ENCODE assay signal across 17 cellular contexts in the genomic region with DNA sequence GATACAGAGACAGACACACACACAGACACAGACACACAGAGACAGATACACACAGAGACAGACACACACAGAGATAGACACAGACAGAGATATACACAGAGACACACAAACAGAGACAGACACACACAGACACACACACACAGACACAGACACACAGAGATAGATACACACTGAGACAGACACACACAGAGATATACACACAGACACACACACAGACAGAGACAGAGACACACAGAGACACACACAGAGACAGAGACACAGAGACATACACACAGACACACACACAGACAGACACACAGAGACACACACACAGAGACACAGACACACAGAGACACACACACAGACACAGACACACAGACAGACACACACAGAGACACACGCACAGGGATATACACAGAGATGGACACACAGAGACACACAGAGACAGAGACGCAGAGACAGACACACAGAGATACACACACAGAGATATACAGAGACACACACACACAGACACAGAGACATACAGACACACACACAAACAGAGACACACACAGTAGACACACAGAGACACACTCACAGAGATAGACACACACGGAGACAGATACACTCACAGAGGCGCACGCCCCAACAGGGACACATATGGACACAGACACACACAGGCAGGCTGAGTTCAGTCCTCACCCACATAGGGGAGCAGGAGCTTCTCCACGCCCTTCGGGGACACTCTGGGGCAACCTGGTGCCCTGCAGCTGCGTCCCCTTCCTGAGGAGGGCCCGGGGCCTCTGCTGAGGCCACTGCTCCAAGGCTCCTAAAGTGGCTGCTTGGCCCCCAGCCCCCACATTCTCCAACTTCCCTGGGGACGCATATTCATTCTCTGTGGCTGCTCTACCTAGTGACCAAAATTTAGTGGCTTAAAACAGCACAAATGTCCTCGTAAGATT. TPM values are rescaled to one million over a fixed set of nuclear protein-coding genes. Genes with fewer than 3 reads are reported as not detected.
A peak's percentile ranks its signal among the peaks of the same experiment; 100 is the strongest.
DNase-seq lines count a peak whose midpoint lies in the region; ATAC-seq, FAIRE-seq and TF ChIP-seq lines count a peak whose summit lies in the region.
"Had no signal": no experiment of that assay in that cellular context is flagged by ENCODE, and none has a peak within 500 bp of the region (broad histone marks: within the 10 kb centered on the region; RNA-seq: fewer than 3 reads in every experiment).

No MANE protein-coding gene starts in this region.

- TF ChIP-seq POLR2A in K562 (conservative IDR thresholded peaks at IDR 0.05), result no peak
- no peak for TF ChIP-seq POLR2A in suprapubic skin (IDR thresholded peaks at IDR 0.05)

- 79% methylated on average over 9 of the region's 11 CpGs for WGBS in K562 (ENCODE audit: insufficient coverage, low coverage, missing lambda C conversion rate)
- WGBS in neuronal stem cell (ENCODE audit: extremely low coverage in 2 of 2, insufficient read length in 2 of 2, insufficient replicate concordance in 1 of 2), 2 donors, result no CpG with 5 or more reads among the region's 11 CpGs
- 85% methylated on average over 9 of the region's 11 CpGs for WGBS in suprapubic skin
- WGBS in pancreas, 2 donors, result 83 to 85% methylated on average over 11 of the region's 11 CpGs

- H3F3A ChIP-seq in GM23338 (replicated peaks; ENCODE audit: low read depth), result no peaks in the 10 kb centered on the region

- CTCF ChIA-PET in K562 (lab: Yijun Ruan, JAX; ENCODE audit: low intra/inter-chr PET ratio), result no interaction called here

- H3K36me3 ChIP-seq in BLaER1 (no peaks in the 10 kb centered on the region), GM23338 (ENCODE audit: insufficient read depth) (no peaks in the 10 kb centered on the region), K562 (ENCODE audit: control insufficient read depth, insufficient read depth, low read length) (no peaks in the 10 kb centered on the region), neuronal stem cell (replicated peaks in 1 of 2; ENCODE audit: control insufficient read depth in 2 of 2, insufficient read depth in 2 of 2, low read length in 2 of 2) (no peaks in the 10 kb centered on the region), suprapubic skin (no peaks in the 10 kb centered on the region), pancreas (no peaks in the 10 kb centered on the region)
- no peaks in the 10 kb centered on the region for H3K36me3 ChIP-seq in effector memory CD4-positive, alpha-beta T cell (ENCODE audit: control insufficient read depth, insufficient read depth, low read length)

- H3K4me2 ChIP-seq in BLaER1, result peak overlapping the region; percentile 62
- H3K4me2 ChIP-seq in GM23338, result no peak overlapping the region
- H3K4me2 ChIP-seq in K562 (ENCODE audit: insufficient read depth, low read length), result peak overlapping the region; percentile 89
- H3K4me2 ChIP-seq in neuronal stem cell (ENCODE audit: insufficient read depth, low read length, poor library complexity, severe bottlenecking), result no peak overlapping the region

- H2BK120ac ChIP-seq in neuronal stem cell (ENCODE audit: low read depth, low read length), result no peak overlapping the region

- FAIRE-seq in K562 (lab: Jason Lieb, UNC), result no peak
- no peak for FAIRE-seq in pancreas (lab: Jason Lieb, UNC)
- FAIRE-seq: G401.6 had no signal

- H3K23ac ChIP-seq in neuronal stem cell (ENCODE audit: low read depth, low read length, poor library complexity), result no peak overlapping the region

- H3K36me3 Mint-ChIP-seq in GM23338 (ENCODE audit: low read depth), result no peaks in the 10 kb centered on the region

- H3K27ac ChIP-seq in BLaER1, result no peak overlapping the region; the same call in 1 of the 2 replicates
- no peak overlapping the region for H3K27ac ChIP-seq in GM23338 (ENCODE audit: low read depth)
- no peak overlapping the region for H3K27ac ChIP-seq in K562 (ENCODE audit: extremely low read depth, low read depth, low read length)
- no peak overlapping the region for H3K27ac ChIP-seq in neuronal stem cell (replicated peaks; ENCODE audit: low read length)
- no peak overlapping the region for H3K27ac ChIP-seq in effector memory CD4-positive, alpha-beta T cell (ENCODE audit: insufficient read depth, low read length, poor library complexity, severe bottlenecking)
- H3K27ac ChIP-seq in suprapubic skin, result no peak overlapping the region
- H3K27ac ChIP-seq in pancreas, result no peak overlapping the region

- peak overlapping the region; percentile 34 for H3K18ac ChIP-seq in neuronal stem cell (ENCODE audit: low read length)

- ATAC-seq in GM23338, result peak; percentile 62
- ATAC-seq in K562, result peak; percentile 7; the same call in 2 of the 3 replicates
- no peak for ATAC-seq in pancreas

- H3K4me3 ChIP-seq in BLaER1, result no peak overlapping the region
- H3K4me3 ChIP-seq in GM23338, result no peak overlapping the region
- H3K4me3 ChIP-seq in K562, result no peak overlapping the region
- H3K4me3 ChIP-seq in neuronal stem cell (ENCODE audit: low read length in 2 of 2), result peak overlapping the region in 1 of 2 donors; percentile 55
- H3K4me3 ChIP-seq in effector memory CD4-positive, alpha-beta T cell (ENCODE audit: insufficient read depth, low read depth, low read length, poor library complexity, severe bottlenecking), result no peak overlapping the region
- no peak overlapping the region for H3K4me3 ChIP-seq in suprapubic skin
- H3K4me3 ChIP-seq in pancreas, result no peak overlapping the region

- peak overlapping the region; percentile 6 for H4K91ac ChIP-seq in neuronal stem cell (ENCODE audit: low read depth, low read length, poor library complexity)

- BruUV-seq in K562 (replicated peaks; lab: Mats Ljungman, UMichigan), result no TSS peak

- H2AFZ ChIP-seq in GM23338 (peak overlapping the region; percentile 86), K562 (ENCODE audit: low read depth, low read length) (peak overlapping the region; percentile 89; the same call in 1 of the 2 replicates), neuronal stem cell (ENCODE audit: low read length) (peak overlapping the region; percentile 60)

- H4K20me1 ChIP-seq in BLaER1 (no peaks in the 10 kb centered on the region), GM23338 (replicated peaks; ENCODE audit: insufficient read depth) (no peaks in the 10 kb centered on the region; the same call in 1 of the 2 replicates), K562 (replicated peaks; ENCODE audit: control insufficient read depth, insufficient read depth, low read length) (no peaks in the 10 kb centered on the region)

- H3K9ac ChIP-seq in BLaER1 (no peak overlapping the region), K562 (ENCODE audit: insufficient read depth in 1 of 2, low read depth in 2 of 2, low read length in 2 of 2) (peak overlapping the region in 1 of 2 experiments; percentile 93; a peak in 1 of 4 replicates), neuronal stem cell (ENCODE audit: low read depth, low read length, poor library complexity) (peak overlapping the region; percentile 32)

- no peak overlapping the region for H3K27ac Mint-ChIP-seq in GM23338

- H3K27me3 Mint-ChIP-seq in GM23338 (ENCODE audit: insufficient read depth, low read depth, poor library complexity), result peaks cover 6% of the 10 kb centered on the region

- H3K9me3 Mint-ChIP-seq in GM23338, result no peaks in the 10 kb centered on the region

- no peaks in the 10 kb centered on the region for H3K9me2 ChIP-seq in GM23338 (ENCODE audit: insufficient read depth)

- no peak overlapping the region for H2BK12ac ChIP-seq in neuronal stem cell (ENCODE audit: low read length)

- peak overlapping the region; percentile 22 for H3K14ac ChIP-seq in neuronal stem cell (ENCODE audit: low read length)

- no peak overlapping the region for H2BK5ac ChIP-seq in neuronal stem cell (ENCODE audit: low read length)

- no peak for TF ChIP-seq RAD21 in K562 (CRISPR knock-in tag; conservative IDR thresholded peaks at IDR 0.05 in 1 of 2, IDR thresholded peaks at IDR 0.05 in 1 of 2)

- H2AK5ac ChIP-seq in neuronal stem cell (ENCODE audit: low read depth, low read length), result no peak overlapping the region

- H3K9me1 ChIP-seq in K562 (ENCODE audit: control insufficient read depth, insufficient read depth, low read length), result no peaks in the 10 kb centered on the region

- TF ChIP-seq CTCF in GM23338 (conservative IDR thresholded peaks at IDR 0.05; ENCODE audit: low read depth in 2 of 2) (no peak; a peak in 1 of 4 replicates), K562 (IDR thresholded peaks at IDR 0.05 in 2 of 3, conservative IDR thresholded peaks at IDR 0.05 in 1 of 3; ENCODE audit: insufficient read depth in 2 of 3, low read depth in 1 of 3, low read length in 3 of 3) (no peak), suprapubic skin (IDR thresholded peaks at IDR 0.05) (no peak), pancreas (IDR thresholded peaks at IDR 0.05) (no peak)

- H3K9me3 ChIP-seq in BLaER1 (no peaks in the 10 kb centered on the region; the same call in 1 of the 2 replicates), K562 (replicated peaks; ENCODE audit: control insufficient read depth, insufficient read depth, low read depth, low read length) (no peaks in the 10 kb centered on the region), neuronal stem cell (replicated peaks in 1 of 2; ENCODE audit: control insufficient read depth in 2 of 2, insufficient read depth in 1 of 2, low read depth in 1 of 2, low read length in 2 of 2) (no peaks in the 10 kb centered on the region), suprapubic skin (no peaks in the 10 kb centered on the region), pancreas (no peaks in the 10 kb centered on the region)
- H3K9me3 ChIP-seq in effector memory CD4-positive, alpha-beta T cell (ENCODE audit: control insufficient read depth, low read length), result no peaks in the 10 kb centered on the region

- intact Hi-C loops in K562 (cut with micrococcal nuclease) (loop anchor here (5.0 kb wide), 1 partner anchor 42 kb away; no protein-coding TSS in a partner anchor), pancreas (cut with DNase I) (loop anchor here in 1 of 3 donors (5.0 kb wide), 1 partner anchor 132 kb away; no protein-coding TSS in a partner anchor)

- H2BK15ac ChIP-seq in neuronal stem cell (ENCODE audit: low read length), result no peak overlapping the region

- no peaks in the 10 kb centered on the region for H3K27me3 ChIP-seq in BLaER1
- no peaks in the 10 kb centered on the region for H3K27me3 ChIP-seq in GM23338 (ENCODE audit: insufficient read depth)
- no peaks in the 10 kb centered on the region for H3K27me3 ChIP-seq in K562 (ENCODE audit: control insufficient read depth in 2 of 2, insufficient read depth in 2 of 2, low read length in 2 of 2)
- H3K27me3 ChIP-seq in neuronal stem cell (ENCODE audit: control insufficient read depth in 3 of 3, insufficient read depth in 3 of 3, low read depth in 1 of 3, low read length in 3 of 3), result peaks cover 0 to 35% (median 3%) of the 10 kb centered on the region in 3 experiments
- H3K27me3 ChIP-seq in effector memory CD4-positive, alpha-beta T cell (replicated peaks; ENCODE audit: control insufficient read depth, insufficient read depth, low read length, poor library complexity, severe bottlenecking), result no peaks in the 10 kb centered on the region
- peaks cover 32% of the 10 kb centered on the region for H3K27me3 ChIP-seq in suprapubic skin
- H3K27me3 ChIP-seq in pancreas, result no peaks in the 10 kb centered on the region

- H3K4ac ChIP-seq in neuronal stem cell (ENCODE audit: low read length), result no peak overlapping the region

- H3K4me1 Mint-ChIP-seq in GM23338, result peaks cover 6% of the 10 kb centered on the region

- H3K79me2 ChIP-seq in GM23338 (replicated peaks; ENCODE audit: insufficient read depth) (no peaks in the 10 kb centered on the region), K562 (ENCODE audit: control insufficient read depth, insufficient read depth, low read length) (peaks cover 12% of the 10 kb centered on the region; the same call in 2 of the 3 replicates)

- no peak overlapping the region for H3K4me3 Mint-ChIP-seq in GM23338

- H3K79me1 ChIP-seq in neuronal stem cell (ENCODE audit: low read depth, low read length), result no peaks in the 10 kb centered on the region

- H3K4me1 ChIP-seq in BLaER1, result peaks cover 41% of the 10 kb centered on the region
- no peaks in the 10 kb centered on the region for H3K4me1 ChIP-seq in GM23338 (ENCODE audit: insufficient read depth)
- peaks cover 37 to 48% of the 10 kb centered on the region in 2 experiments for H3K4me1 ChIP-seq in K562 (replicated peaks in 1 of 2; ENCODE audit: control insufficient read depth in 2 of 2, insufficient read depth in 2 of 2, low read length in 2 of 2)
- peaks cover 2 to 3% of the 10 kb centered on the region in 2 donors for H3K4me1 ChIP-seq in neuronal stem cell (ENCODE audit: control insufficient read depth in 2 of 2, insufficient read depth in 1 of 2, low read depth in 1 of 2, low read length in 2 of 2)
- H3K4me1 ChIP-seq in effector memory CD4-positive, alpha-beta T cell (ENCODE audit: control insufficient read depth, insufficient read depth, low read length, poor library complexity, severe bottlenecking), result peaks cover under 1% of the 10 kb centered on the region
- H3K4me1 ChIP-seq in suprapubic skin, result peaks cover 2% of the 10 kb centered on the region
- H3K4me1 ChIP-seq in pancreas, result no peaks in the 10 kb centered on the region

- in situ Hi-C loops in K562 (cut with MboI), result no loop called here

- POLR2A ChIA-PET in K562 (lab: Yijun Ruan, JAX), result interaction anchor here (0.5 to 0.6 kb wide), 2 partner anchors 111 to 1610 kb away, joined by 3 to 4 read pairs; no protein-coding TSS in a partner anchor

- no peak overlapping the region for H4K8ac ChIP-seq in neuronal stem cell (ENCODE audit: low read depth, low read length)

- no peak for DNase-seq in GM23338 (ENCODE audit: low spot score)
- no peak for DNase-seq in K562 (ENCODE audit: extremely low read depth in 1 of 4, low spot score in 3 of 4)
- no peak for DNase-seq in neuronal stem cell (ENCODE audit: low spot score)
- no peak for DNase-seq in effector memory CD4-positive, alpha-beta T cell
- DNase-seq in suprapubic skin (ENCODE audit: low spot score in 2 of 2), result no peak
- DNase-seq in pancreas, result no peak
- DNase-seq: AML-193, COR-L47, DMS 273 treated with DMSO at 0.1 percent for 48 hours, DND-41, HCEC 1CT, NCI-H1417 treated with DMSO at 0.1 percent for 48 hours, NCI-H187 treated with DMSO at 0.1 percent for 48 hours, NCI-H345, PC-3 had no signal

- TF ChIP-seq EP300 in K562 (IDR thresholded peaks at IDR 0.05; ENCODE audit: low read length) (no peak), suprapubic skin (IDR thresholded peaks at IDR 0.05) (no peak)

RNA-seq across cellular contexts. Expression of a gene that starts 10.3 kb away (rescaled TPM):
- 33.7 and 35.8 TPM in 2 replicates for total RNA-seq in GM23338 (2014; rRNA removed; shearing (Covaris generic))
- 28.8 and 30.5 TPM in 2 replicates for polyA plus RNA-seq in GM23338 (2016; fragmentation: Nextera tagmentation; extraction: Ambion mirVana)
- 76.3 and 99.7 TPM in 2 replicates for total RNA-seq in K562 (2011; cell fraction: chromatin; rRNA removed; ENCODE audit: low replicate concordance)
- total RNA-seq in K562 (2011; cell fraction: nucleolus; rRNA removed), result 34.7 and 41.2 TPM in 2 replicates
- total RNA-seq in K562 (2011; cell fraction: nucleoplasm; rRNA removed), result 42.2 and 48.0 TPM in 2 replicates
- total RNA-seq in K562 (2014; rRNA removed), result 26.8 and 28.0 TPM in 2 replicates
- total RNA-seq in K562 (2014; rRNA removed; fragmentation: Illumina TruSeq; extraction: Trizol), result 22.2 and 23.9 TPM in 2 replicates
- 32.0 and 32.5 TPM in 2 replicates for total RNA-seq in K562 (2015; rRNA removed; fragmentation: Illumina TruSeq; extraction: Trizol)
- total RNA-seq in K562 (2021), result 29.9 and 31.3 TPM in 2 replicates
- polyA plus RNA-seq in K562 (2011; rRNA removed), result 31.2 and 37.0 TPM in 2 replicates
- polyA plus RNA-seq in K562 (2011; cell fraction: cytosol; rRNA removed), result 30.3 TPM in 2 replicates
- 59.2 and 67.7 TPM in 2 replicates for polyA plus RNA-seq in K562 (2011; cell fraction: nucleus; rRNA removed)
- polyA plus RNA-seq in K562 (2012), result 25.0 and 26.8 TPM in 2 replicates
- 23.6 and 26.8 TPM in 2 replicates for polyA plus RNA-seq in K562 (2014; fragmentation: Illumina TruSeq; extraction: Trizol)
- 1 to 10 TPM; 1.9 to 5.1 TPM for polyA plus RNA-seq in K562 (2014; fragmentation: Nextera tagmentation; extraction: Ambion mirVana)
- polyA plus RNA-seq in K562 (2014; rRNA removed), result 35.1 and 35.6 TPM in 2 replicates
- 35.7 and 36.8 TPM in 2 replicates for polyA minus RNA-seq in K562 (2011; rRNA and poly(A)+ RNA removed)
- 19.0 and 19.1 TPM in 2 replicates for polyA minus RNA-seq in K562 (2011; cell fraction: cytosol; rRNA and poly(A)+ RNA removed)
- 24.1 and 29.9 TPM in 2 replicates for polyA minus RNA-seq in K562 (2011; cell fraction: nucleus; rRNA and poly(A)+ RNA removed)
- 26.3 TPM for polyA plus RNA-seq in neuronal stem cell (2013, experiment 1 of 2)
- 26.5 TPM for polyA plus RNA-seq in neuronal stem cell (2013, experiment 2 of 2)
- total RNA-seq in suprapubic skin, result 10 to 100 TPM; 22.6 to 67.2 (median 30.1) TPM
- 10 to 100 TPM; 25.5 to 87.7 (median 33.6) TPM for total RNA-seq in pancreas
- polyA plus RNA-seq in pancreas, result 10 to 100 TPM; 32.2 to 66.8 TPM

Comparison
In these comparisons a context has a peak if more than half of its experiments do, and no peak if none do; other contexts are left out.
1. H3K4me2 ChIP-seq: peak in BLaER1 (single experiment) and K562 (single experiment); none in GM23338 (single experiment) and neuronal stem cell (single experiment).
2. ATAC-seq: peak in GM23338 (single experiment) and K562 (single experiment); none in pancreas (0 of 4).
3. Peak in every context shown above with its lines, with median percentiles within 50 percentile points of each other: H2AFZ ChIP-seq.